ENCODE assay signal across 15 cellular contexts in the genomic region with DNA sequence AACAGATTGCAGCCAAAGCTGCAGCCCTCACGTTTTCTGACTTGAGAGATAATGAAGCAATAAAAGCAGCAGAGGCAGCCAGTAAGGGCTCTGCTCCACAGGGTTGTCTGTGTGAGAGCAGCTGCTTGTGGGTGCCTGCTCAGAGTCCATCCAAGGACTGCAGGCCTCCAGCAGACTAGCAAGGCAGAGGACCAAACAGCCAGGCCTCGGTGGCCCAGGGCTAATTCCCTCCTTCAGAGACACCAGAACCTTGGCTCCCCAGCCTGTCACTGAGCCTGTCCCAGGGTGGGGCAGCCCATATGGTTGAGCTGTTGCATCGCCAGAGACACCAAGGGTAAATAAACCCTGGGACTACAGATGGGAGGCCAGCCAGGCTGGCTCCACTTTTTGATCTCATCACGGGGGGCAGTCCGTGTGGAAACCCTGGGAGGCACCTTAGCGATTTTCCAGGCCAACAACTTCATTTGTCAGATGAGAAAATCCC.
DNase-seq lines count a peak whose midpoint lies in the region; ATAC-seq and TF ChIP-seq lines count a peak whose summit lies in the region.
"Had no signal": no experiment of that assay in that cellular context is flagged by ENCODE, and none has a peak within 500 bp of the region (broad histone marks: within the 10 kb centered on the region; RNA-seq: fewer than 3 reads in every experiment).

No MANE protein-coding gene starts in this region.

- no peaks in the 10 kb centered on the region for H3K4me1 ChIP-seq in spleen
- H3K4me1 ChIP-seq: psoas muscle, SJSA1 had no signal

- no peaks in the 10 kb centered on the region for H3K36me3 Mint-ChIP-seq in nephron progenitor cell (ENCODE audit: low read depth)
- no peaks in the 10 kb centered on the region for H3K36me3 Mint-ChIP-seq in activated T-helper 2 cell treated with anti-CD3 and anti-CD28 coated beads, Interferon-gamma antibody, Interleukin-2, Interleukin-4, amounts not matched to agents 10 μg/mL and 5 μg/mL and 100 μg/mL, durations not matched to agents 14 hours and 24 hours and 36 hours (ENCODE audit: low read depth)
- H3K36me3 Mint-ChIP-seq: mesothelial cell of epicardium had no signal

- intact Hi-C loops in activated T-helper 2 cell treated with anti-CD3 and anti-CD28 coated beads, Interferon-gamma antibody, Interleukin-2, Interleukin-4, amounts not matched to agents 10 μg/mL and 5 μg/mL and 100 μg/mL, durations not matched to agents 14 hours and 24 hours and 36 hours (cut with micrococcal nuclease): no loop called here
- intact Hi-C loops in spleen (cut with DNase I; ENCODE audit: low total_unique reads): no loop called here

- H3K4me1 Mint-ChIP-seq in nephron progenitor cell: peaks cover 59% of the 10 kb centered on the region
- no peaks in the 10 kb centered on the region for H3K4me1 Mint-ChIP-seq in activated T-helper 2 cell treated with anti-CD3 and anti-CD28 coated beads, Interferon-gamma antibody, Interleukin-2, Interleukin-4, amounts not matched to agents 10 μg/mL and 5 μg/mL and 100 μg/mL, durations not matched to agents 14 hours and 24 hours and 36 hours (ENCODE audit: low read depth)

- H3K27me3 Mint-ChIP-seq in nephron progenitor cell (ENCODE audit: low read depth, poor library complexity): no peaks in the 10 kb centered on the region
- H3K27me3 Mint-ChIP-seq in activated T-helper 2 cell treated with anti-CD3 and anti-CD28 coated beads, Interferon-gamma antibody, Interleukin-2, Interleukin-4, amounts not matched to agents 10 μg/mL and 5 μg/mL and 100 μg/mL, durations not matched to agents 14 hours and 24 hours and 36 hours (ENCODE audit: low read depth): no peaks in the 10 kb centered on the region

- no peak for ATAC-seq in HG02973 (IDR thresholded peaks at IDR 0.05; ENCODE audit: unreplicated experiment)
- ATAC-seq: upper lobe of right lung had no signal

- in situ Hi-C loops in G401 (cut with HindIII; ENCODE audit: low sequenced_read_pairs): no loop called here

- H3K4me3 Mint-ChIP-seq in nephron progenitor cell: no peak overlapping the region
- no peak overlapping the region for H3K4me3 Mint-ChIP-seq in activated T-helper 2 cell treated with anti-CD3 and anti-CD28 coated beads, Interferon-gamma antibody, Interleukin-2, Interleukin-4, amounts not matched to agents 10 μg/mL and 5 μg/mL and 100 μg/mL, durations not matched to agents 14 hours and 24 hours and 36 hours (ENCODE audit: low read depth)
- H3K4me3 Mint-ChIP-seq: mesothelial cell of epicardium had no signal

- no peak overlapping the region for H3K4me3 ChIP-seq in fibroblast of villous mesenchyme (ENCODE audit: low read depth, low read length)
- no peak overlapping the region for H3K4me3 ChIP-seq in spleen
- H3K4me3 ChIP-seq: psoas muscle, SJSA1, upper lobe of right lung had no signal

- H3K27ac Mint-ChIP-seq in nephron progenitor cell: peak overlapping the region; percentile 62
- H3K27ac Mint-ChIP-seq in activated T-helper 2 cell treated with anti-CD3 and anti-CD28 coated beads, Interferon-gamma antibody, Interleukin-2, Interleukin-4, amounts not matched to agents 10 μg/mL and 5 μg/mL and 100 μg/mL, durations not matched to agents 14 hours and 24 hours and 36 hours: no peak overlapping the region
- H3K27ac Mint-ChIP-seq: mesothelial cell of epicardium had no signal

- TF ChIP-seq CTCF in fibroblast of villous mesenchyme (IDR thresholded peaks at IDR 0.05; ENCODE audit: insufficient read depth, low read depth, low read length) (no peak), nephron progenitor cell (IDR thresholded peaks at IDR 0.05) (no peak), spleen (IDR thresholded peaks at IDR 0.05 in 8 of 11, conservative IDR thresholded peaks at IDR 0.05 in 3 of 11) (no peak)

- no peaks in the 10 kb centered on the region for H3K9me3 ChIP-seq in spleen
- H3K9me3 ChIP-seq: psoas muscle, SJSA1, upper lobe of right lung had no signal

- H3K27ac ChIP-seq in spleen: no peak overlapping the region
- H3K27ac ChIP-seq: psoas muscle, SJSA1, upper lobe of right lung had no signal

- TF ChIP-seq POLR2A in spleen (IDR thresholded peaks at IDR 0.05): no peak

- H3K36me3 ChIP-seq in spleen: no peaks in the 10 kb centered on the region
- H3K36me3 ChIP-seq: SJSA1, upper lobe of right lung had no signal

- H3K9me3 Mint-ChIP-seq in nephron progenitor cell: peaks cover 4% of the 10 kb centered on the region
- H3K9me3 Mint-ChIP-seq in activated T-helper 2 cell treated with anti-CD3 and anti-CD28 coated beads, Interferon-gamma antibody, Interleukin-2, Interleukin-4, amounts not matched to agents 10 μg/mL and 5 μg/mL and 100 μg/mL, durations not matched to agents 14 hours and 24 hours and 36 hours: no peaks in the 10 kb centered on the region
- H3K9me3 Mint-ChIP-seq: mesothelial cell of epicardium had no signal

- peaks cover 0 to 18% (median 0%) of the 10 kb centered on the region in 7 donors for H3K27me3 ChIP-seq in spleen (replicated peaks in 1 of 7)
- H3K27me3 ChIP-seq: SJSA1, upper lobe of right lung had no signal

- WGBS in spleen, 5 donors: 18 to 50% (median 42%) methylated on average over 6 of the region's 6 CpGs

- peak; percentile 17 for DNase-seq in G401 (ENCODE audit: low spot score)
- DNase-seq in NCI-H524 treated with DMSO at 0.1 percent for 48 hours (lab: John Stamatoyannopoulos, UW): peak; percentile 81
- DNase-seq in fibroblast of villous mesenchyme (ENCODE audit: low read depth): peak; percentile 44
- peak; percentile 15 for DNase-seq in nephron progenitor cell
- DNase-seq in activated T-helper 2 cell treated with anti-CD3 and anti-CD28 coated beads, Interferon-gamma antibody, Interleukin-2, Interleukin-4, amounts not matched to agents 10 μg/mL and 5 μg/mL and 100 μg/mL, durations not matched to agents 14 hours and 24 hours and 36 hours (ENCODE audit: low spot score): no peak
- DNase-seq in NCI-H510A treated with DMSO at 0.1 percent for 48 hours (lab: John Stamatoyannopoulos, UW): no peak
- DNase-seq in spleen: no peak
- DNase-seq: activated gamma-delta T cell; NCI-H1092; stimulated activated CD4-positive, alpha-beta T cell treated with anti-CD3 and anti-CD28 coated beads, Interleukin-4, amount 100 ng/mL, for 1 hour; upper lobe of right lung had no signal

Comparison
In these comparisons a context has a peak if more than half of its experiments do, and no peak if none do; other contexts are left out.
1. DNase-seq: peak in G401 (single experiment), NCI-H524 treated with DMSO at 0.1 percent for 48 hours (single experiment), fibroblast of villous mesenchyme (single experiment) and nephron progenitor cell (single experiment); none in activated T-helper 2 cell treated with anti-CD3 and anti-CD28 coated beads, Interferon-gamma antibody, Interleukin-2, Interleukin-4, amounts not matched to agents 10 μg/mL and 5 μg/mL and 100 μg/mL, durations not matched to agents 14 hours and 24 hours and 36 hours (single experiment), NCI-H510A treated with DMSO at 0.1 percent for 48 hours (single experiment) and spleen (single experiment).